17 cellular contexts compared by ENCODE assay signal in genomic region chr15:76366714-76367113, GRCh38. TPM values are rescaled to one million over a fixed set of nuclear protein-coding genes. Genes with fewer than 3 reads are reported as not detected.
"Had no signal": no experiment of that assay in that cellular context is flagged by ENCODE, and none has a peak within 500 bp of the region (broad histone marks: within the 10 kb centered on the region; RNA-seq: fewer than 3 reads in every experiment).

No MANE protein-coding gene starts in this region.

- ATAC-seq: activated CD4-positive, alpha-beta T cell treated with anti-CD3 and anti-CD28 coated beads for 36 hours; activated CD8-positive, alpha-beta T cell treated with anti-CD3 and anti-CD28 coated beads, Interleukin-2, amount 10 ng/mL, durations not matched to agents 7 days and 5 days; left lung; stimulated activated effector memory CD8-positive, alpha-beta T cell treated with anti-CD3 and anti-CD28 coated beads, Interleukin-12 subunit alpha, Interleukin-12 subunit beta, amount 100 ng/mL, for 72 hours had no signal

- H3K4me1 ChIP-seq: neural progenitor cell had no signal

- H3K9me3 ChIP-seq: esophagus squamous epithelium, heart left ventricle, left lung, ovary had no signal

- H3K27ac ChIP-seq: cardiac muscle cell, esophagus squamous epithelium, heart left ventricle, left lung, neural progenitor cell, ovary, WERI-Rb-1 had no signal

- H3K36me3 ChIP-seq: cardiac muscle cell, left lung, neural progenitor cell, ovary, WERI-Rb-1 had no signal

- H3K4me3 ChIP-seq: cardiac muscle cell, esophagus squamous epithelium, heart left ventricle, left lung, neural progenitor cell, ovary had no signal

- H3K27me3 ChIP-seq: cardiac muscle cell, esophagus squamous epithelium, heart left ventricle, left lung, neural progenitor cell, ovary had no signal

- DNase-seq: activated CD4-positive, alpha-beta T cell treated with anti-CD3 and anti-CD28 coated beads for 36 hours; activated CD8-positive, alpha-beta memory T cell treated with anti-CD3 and anti-CD28 coated beads, Interleukin-2, amount 50 U/mL, for 48 hours; activated CD8-positive, alpha-beta T cell treated with anti-CD3 and anti-CD28 coated beads, Interleukin-2, amount 10 ng/mL, durations not matched to agents 7 days and 5 days; activated naive CD4-positive, alpha-beta T cell treated with anti-CD3 and anti-CD28 coated beads, Interleukin-2, amount 10 ng/mL, durations not matched to agents 7 days and 5 days; esophagus squamous epithelium; foreskin fibroblast; heart left ventricle; left lung; mesenchymal stem cell; ovary; T1000; WERI-Rb-1 had no signal

RNA-seq across cellular contexts. Expression of gene ISL2, which starts 30.1 kb away (rescaled TPM):
- total RNA-seq: cardiac muscle cell, heart left ventricle, ovary, skeletal muscle tissue, subcutaneous adipose tissue had no signal
- polyA plus RNA-seq: cardiac muscle cell, heart left ventricle, ovary had no signal
